Comparison of ENCODE assay signal across 8 cellular contexts in the genomic region with DNA sequence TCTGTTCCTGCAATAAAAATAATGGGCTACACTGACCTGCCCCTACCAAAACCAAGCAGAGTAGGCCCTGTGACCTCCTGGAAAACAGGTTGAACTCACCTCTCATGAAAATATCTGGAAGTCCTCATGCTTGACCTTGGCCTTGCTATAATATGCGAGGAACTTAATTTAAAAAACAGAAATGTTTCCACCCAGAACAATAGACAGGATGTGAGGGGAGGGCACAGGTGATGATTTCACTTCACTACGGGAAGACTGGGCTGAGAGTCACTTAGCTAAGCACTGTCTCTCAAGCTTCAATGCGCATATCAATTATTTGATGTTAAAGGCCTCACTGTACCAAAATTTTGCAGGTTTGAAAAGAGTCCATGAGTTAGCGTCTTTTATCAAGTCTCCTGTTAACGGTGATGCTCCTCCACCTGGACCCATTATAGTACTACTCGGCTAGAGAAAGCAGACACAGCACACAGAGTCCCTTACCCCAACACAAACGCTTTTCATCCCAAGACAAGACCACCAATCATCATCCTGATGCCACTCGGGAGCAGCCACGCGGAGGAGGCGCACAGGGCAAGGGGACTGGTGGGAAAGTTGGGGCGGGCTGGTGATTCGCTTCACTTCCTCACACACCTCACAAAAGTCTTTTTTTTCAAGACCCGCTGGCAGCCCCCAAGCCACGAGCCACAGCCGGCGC. TPM values are rescaled to one million over a fixed set of nuclear protein-coding genes. Genes with fewer than 3 reads are reported as not detected.
DNase-seq lines count a peak whose midpoint lies in the region; ATAC-seq and TF ChIP-seq lines count a peak whose summit lies in the region.

No MANE protein-coding gene starts in this region.

- peaks cover 20% of the 10 kb centered on the region for H3K4me1 ChIP-seq in OCI-LY3 (ENCODE audit: low read length)
- H3K4me1 ChIP-seq in mononuclear cell (ENCODE audit: insufficient read depth, low read length): peaks cover 14% of the 10 kb centered on the region

- ATAC-seq in GM18870 (IDR thresholded peaks at IDR 0.05; ENCODE audit: unreplicated experiment): no peak

- no peaks in the 10 kb centered on the region for H4K20me1 ChIP-seq in OCI-LY3 (ENCODE audit: insufficient read depth, low read length)

- H3K36me3 ChIP-seq in OCI-LY3 (replicated peaks; ENCODE audit: low read depth, low read length): peaks cover 60% of the 10 kb centered on the region

- no peaks in the 10 kb centered on the region for H3K27me3 ChIP-seq in OCI-LY3 (ENCODE audit: low read depth, low read length)
- no peaks in the 10 kb centered on the region for H3K27me3 ChIP-seq in mononuclear cell (ENCODE audit: insufficient read depth, low read length)

- peak overlapping the region; percentile 80 for H3K4me2 ChIP-seq in OCI-LY3 (ENCODE audit: low read length)

- H3K9ac ChIP-seq in OCI-LY3 (ENCODE audit: low read length): peak overlapping the region; percentile 88

- H3K4me3 ChIP-seq in OCI-LY3 (ENCODE audit: low read length) (peak overlapping the region; percentile 90), mononuclear cell (ENCODE audit: low read length) (peak overlapping the region; percentile 71)

- DNase-seq in activated gamma-delta T cell treated with Interleukin-2 at 50 U/mL for 16 hours (peak; percentile 30), activated gamma-delta T cell (lab: John Stamatoyannopoulos, UW) (no peak), dermis microvascular lymphatic vessel endothelial cell (ENCODE audit: low read depth in 2 of 2) (peak; percentile 73 to 78), cortex of kidney (lab: John Stamatoyannopoulos, UW) (no peak), posterior vena cava (ENCODE audit: low spot score) (no peak)

- no peak for TF ChIP-seq CTCF in OCI-LY3 (IDR thresholded peaks at IDR 0.05; ENCODE audit: low read depth, low read length)

- H3K27ac ChIP-seq in OCI-LY3 (ENCODE audit: low read length): peak overlapping the region; percentile 71

- intact Hi-C loops in posterior vena cava (cut with DNase I): no loop called here

- peaks cover 57% of the 10 kb centered on the region for H3K79me2 ChIP-seq in OCI-LY3 (ENCODE audit: low read length)

- H2AFZ ChIP-seq in OCI-LY3 (ENCODE audit: low read depth, low read length): no peak overlapping the region

- H3K9me3 ChIP-seq in OCI-LY3 (ENCODE audit: insufficient read depth, low read length) (peaks cover 38% of the 10 kb centered on the region; the same call in 1 of the 2 replicates), mononuclear cell (ENCODE audit: low read depth, low read length) (peaks cover 50% of the 10 kb centered on the region)

RNA-seq across cellular contexts. Expression of a gene that starts 25.9 kb away (rescaled TPM):
- total RNA-seq in dermis microvascular lymphatic vessel endothelial cell: 23.7 and 25.9 TPM in 2 replicates
- 46.4 TPM for total RNA-seq in mononuclear cell
- total RNA-seq in posterior vena cava: 10 to 100 TPM; 17.4 to 20.4 TPM

RNA-seq across cellular contexts. Expression of a gene that starts 26.0 kb away (rescaled TPM):
- total RNA-seq in dermis microvascular lymphatic vessel endothelial cell (30.3 and 42.4 TPM in 2 replicates), mononuclear cell (24.8 TPM), posterior vena cava (10 to 100 TPM; 32.7 to 42.8 TPM)

Comparison
In these comparisons a context has a peak if more than half of its experiments do, and no peak if none do; other contexts are left out.
1. DNase-seq: peak in activated gamma-delta T cell treated with Interleukin-2 at 50 U/mL for 16 hours (single experiment) and dermis microvascular lymphatic vessel endothelial cell (2 of 2); none in activated gamma-delta T cell (single experiment), cortex of kidney (single experiment) and posterior vena cava (single experiment).